16 cellular contexts compared by ENCODE assay signal in the genomic region with DNA sequence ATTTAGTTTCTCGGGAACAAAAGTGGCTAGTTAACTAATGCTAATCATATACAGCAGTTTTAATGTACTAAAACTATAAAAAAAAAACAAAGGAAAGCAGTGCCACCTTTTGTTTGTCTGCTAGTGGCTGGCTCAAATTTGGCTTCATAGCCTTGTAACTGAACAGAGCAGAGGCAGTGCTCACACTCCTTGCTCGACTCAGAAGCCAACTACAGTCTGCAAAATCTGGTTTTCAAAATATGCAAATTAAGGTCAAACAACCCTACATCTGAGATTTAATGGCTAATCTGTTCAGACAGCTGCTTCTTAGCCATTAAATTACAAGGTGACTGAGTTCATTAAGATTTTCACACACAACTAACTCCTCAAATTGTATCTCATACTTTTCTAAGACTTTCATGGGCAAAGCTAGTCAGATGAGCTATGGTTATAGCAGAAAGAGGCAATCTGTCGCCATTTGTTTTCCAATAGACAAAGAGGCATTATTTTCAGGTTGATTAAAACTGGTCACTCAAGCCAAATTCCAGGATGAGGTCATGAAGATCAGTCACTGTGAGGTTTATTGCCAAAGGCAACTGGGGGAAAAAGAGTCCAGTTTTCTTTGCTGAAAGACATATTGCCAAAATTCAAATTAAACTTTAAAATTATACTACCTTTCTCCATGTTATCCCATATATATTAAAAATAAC. TPM values are rescaled to one million over a fixed set of nuclear protein-coding genes. Genes with fewer than 3 reads are reported as not detected.
DNase-seq lines count a peak whose midpoint lies in the region; ATAC-seq and TF ChIP-seq lines count a peak whose summit lies in the region.
"Had no signal": no experiment of that assay in that cellular context is flagged by ENCODE, and none has a peak within 500 bp of the region (broad histone marks: within the 10 kb centered on the region; RNA-seq: fewer than 3 reads in every experiment).

No MANE protein-coding gene starts in this region.

- ATAC-seq in GM19463 (IDR thresholded peaks at IDR 0.05; ENCODE audit: unreplicated experiment) (no peak), GM18520 (IDR thresholded peaks at IDR 0.05; ENCODE audit: unreplicated experiment) (no peak)
- ATAC-seq: activated T-cell treated with anti-CD3 and anti-CD28 coated beads, Interleukin-2, amount 50 U/mL, for 72 hours; GM12878; naive thymus-derived CD8-positive, alpha-beta T cell had no signal

- H3K4me3 Mint-ChIP-seq in mesothelial cell of epicardium: no peak overlapping the region
- H3K4me3 Mint-ChIP-seq: activated T-cell treated with anti-CD3 and anti-CD28 coated beads, Interleukin-2, amount 50 U/mL, for 72 hours; naive thymus-derived CD8-positive, alpha-beta T cell had no signal

- peak overlapping the region; percentile 68 for H3K27ac Mint-ChIP-seq in mesothelial cell of epicardium
- H3K27ac Mint-ChIP-seq: activated T-cell treated with anti-CD3 and anti-CD28 coated beads, Interleukin-2, amount 50 U/mL, for 72 hours; naive thymus-derived CD8-positive, alpha-beta T cell had no signal

- H3K27ac ChIP-seq in coronary artery: no peak overlapping the region
- H3K27ac ChIP-seq: SK-N-MC had no signal

- no peaks in the 10 kb centered on the region for H3K27me3 Mint-ChIP-seq in mesothelial cell of epicardium (ENCODE audit: low read depth)

- peaks cover 50% of the 10 kb centered on the region for H3K4me1 Mint-ChIP-seq in mesothelial cell of epicardium
- H3K4me1 Mint-ChIP-seq: naive thymus-derived CD8-positive, alpha-beta T cell had no signal

- H3K4me3 ChIP-seq in epithelial cell of proximal tubule (ENCODE audit: low read depth, low read length) (no peak overlapping the region), coronary artery (no peak overlapping the region)
- H3K4me3 ChIP-seq: GM12878, SK-N-MC had no signal

- H3K36me3 Mint-ChIP-seq in mesothelial cell of epicardium: no peaks in the 10 kb centered on the region
- H3K36me3 Mint-ChIP-seq: naive thymus-derived CD8-positive, alpha-beta T cell had no signal

- H3K9me3 Mint-ChIP-seq in mesothelial cell of epicardium: no peaks in the 10 kb centered on the region
- H3K9me3 Mint-ChIP-seq: activated T-cell treated with anti-CD3 and anti-CD28 coated beads, Interleukin-2, amount 50 U/mL, for 72 hours had no signal

- no peak for TF ChIP-seq CTCF in epithelial cell of proximal tubule (conservative IDR thresholded peaks at IDR 0.05; ENCODE audit: low read depth, low read length)
- no peak for TF ChIP-seq CTCF in mesothelial cell of epicardium (IDR thresholded peaks at IDR 0.05; ENCODE audit: unreplicated experiment)
- no peak for TF ChIP-seq CTCF in coronary artery (IDR thresholded peaks at IDR 0.05)

- peak; percentile 75 for DNase-seq in Ammon's horn (ENCODE audit: low spot score)
- peak; percentile 58 for DNase-seq in OCI-M1 (lab: John Stamatoyannopoulos, UW)
- DNase-seq in epithelial cell of proximal tubule (ENCODE audit: low read depth): peak; percentile 38
- DNase-seq in mesothelial cell of epicardium (ENCODE audit: low spot score in 2 of 2, unreplicated experiment in 2 of 2): no peak
- DNase-seq in coronary artery (ENCODE audit: low spot score): no peak
- no peak for DNase-seq in NCI-H345 (lab: John Stamatoyannopoulos, UW)
- DNase-seq: activated CD4-positive, CD25-positive, alpha-beta regulatory T cell; activated T-cell treated with anti-CD3 and anti-CD28 coated beads, Interleukin-2, amount 50 U/mL, for 72 hours; aorta; naive thymus-derived CD8-positive, alpha-beta T cell; NCI-H1436 treated with DMSO at 0.1 percent for 48 hours; NCI-H748 treated with DMSO at 0.1 percent for 48 hours had no signal

RNA-seq across cellular contexts. Expression of a gene that starts 56.8 kb away (rescaled TPM):
- total RNA-seq in epithelial cell of proximal tubule (6.7 and 17.2 TPM in 2 replicates), mesothelial cell of epicardium (38.6 to 42.3 TPM (median 39.3 TPM) in 3 replicates)

Comparison
In these comparisons a context has a peak if more than half of its experiments do, and no peak if none do; other contexts are left out.
1. DNase-seq: peak in Ammon's horn (single experiment), OCI-M1 (single experiment) and epithelial cell of proximal tubule (single experiment); none in mesothelial cell of epicardium (0 of 2), coronary artery (single experiment) and NCI-H345 (single experiment).